Comparison of ENCODE assay signal across 13 cellular contexts in genomic region chr9:120874226-120874839, GRCh38. TPM values are rescaled to one million over a fixed set of nuclear protein-coding genes. Genes with fewer than 3 reads are reported as not detected.
DNase-seq lines count a peak whose midpoint lies in the region; ATAC-seq and TF ChIP-seq lines count a peak whose summit lies in the region.
"Had no signal": no experiment of that assay in that cellular context is flagged by ENCODE, and none has a peak within 500 bp of the region (broad histone marks: within the 10 kb centered on the region; RNA-seq: fewer than 3 reads in every experiment).

No MANE protein-coding gene starts in this region.

- no peaks in the 10 kb centered on the region for H3K9me3 Mint-ChIP-seq in T-helper 1 cell treated with Interleukin-12 subunit alpha and Interleukin-12 subunit beta and Interleukin-4 antibody, amounts not matched to agents 30 μg/mL and 1 μg/mL, for 36 hours
- no peaks in the 10 kb centered on the region for H3K9me3 Mint-ChIP-seq in activated T-helper 2 cell treated with anti-CD3 and anti-CD28 coated beads, Interferon-gamma antibody, Interleukin-2, Interleukin-4, amounts not matched to agents 10 μg/mL and 5 μg/mL and 100 μg/mL, durations not matched to agents 14 hours and 24 hours and 36 hours
- H3K9me3 Mint-ChIP-seq in natural killer cell: no peaks in the 10 kb centered on the region

- no peak for TF ChIP-seq CTCF in natural killer cell (IDR thresholded peaks at IDR 0.05)

- intact Hi-C loops in activated T-helper 2 cell treated with anti-CD3 and anti-CD28 coated beads, Interferon-gamma antibody, Interleukin-2, Interleukin-4, amounts not matched to agents 10 μg/mL and 5 μg/mL and 100 μg/mL, durations not matched to agents 14 hours and 24 hours and 36 hours (cut with micrococcal nuclease): no loop called here
- intact Hi-C loops in natural killer cell (cut with micrococcal nuclease): no loop called here

- H3K4me1 Mint-ChIP-seq in T-helper 1 cell treated with Interleukin-12 subunit alpha and Interleukin-12 subunit beta and Interleukin-4 antibody, amounts not matched to agents 30 μg/mL and 1 μg/mL, for 36 hours (ENCODE audit: low read depth): peaks cover 63% of the 10 kb centered on the region
- peaks cover 71% of the 10 kb centered on the region for H3K4me1 Mint-ChIP-seq in activated T-helper 2 cell treated with anti-CD3 and anti-CD28 coated beads, Interferon-gamma antibody, Interleukin-2, Interleukin-4, amounts not matched to agents 10 μg/mL and 5 μg/mL and 100 μg/mL, durations not matched to agents 14 hours and 24 hours and 36 hours (ENCODE audit: low read depth)
- H3K4me1 Mint-ChIP-seq in natural killer cell: peaks cover 25 to 38% of the 10 kb centered on the region in 2 donors

- no peaks in the 10 kb centered on the region for H3K27me3 Mint-ChIP-seq in T-helper 1 cell treated with Interleukin-12 subunit alpha and Interleukin-12 subunit beta and Interleukin-4 antibody, amounts not matched to agents 30 μg/mL and 1 μg/mL, for 36 hours (ENCODE audit: low read depth)
- no peaks in the 10 kb centered on the region for H3K27me3 Mint-ChIP-seq in activated T-helper 2 cell treated with anti-CD3 and anti-CD28 coated beads, Interferon-gamma antibody, Interleukin-2, Interleukin-4, amounts not matched to agents 10 μg/mL and 5 μg/mL and 100 μg/mL, durations not matched to agents 14 hours and 24 hours and 36 hours (ENCODE audit: low read depth)
- H3K27me3 Mint-ChIP-seq in natural killer cell (ENCODE audit: low read depth in 2 of 2): no peaks in the 10 kb centered on the region

- H3K36me3 ChIP-seq in KOPT-K1 (ENCODE audit: insufficient read depth, low read length): peaks cover 54% of the 10 kb centered on the region

- no peak for ATAC-seq in natural killer cell
- ATAC-seq in GM19023 (IDR thresholded peaks at IDR 0.05; ENCODE audit: unreplicated experiment): no peak
- no peak for ATAC-seq in GM18870 (IDR thresholded peaks at IDR 0.05; ENCODE audit: unreplicated experiment)
- no peak for ATAC-seq in GM21390 (IDR thresholded peaks at IDR 0.05; ENCODE audit: unreplicated experiment)

- peak overlapping the region; percentile 100 for H3K27ac ChIP-seq in KOPT-K1 (ENCODE audit: low read depth, low read length, poor library complexity, severe bottlenecking)

- no peak for DNase-seq in T-helper 1 cell
- DNase-seq in activated T-helper 2 cell treated with anti-CD3 and anti-CD28 coated beads, Interferon-gamma antibody, Interleukin-2, Interleukin-4, amounts not matched to agents 10 μg/mL and 5 μg/mL and 100 μg/mL, durations not matched to agents 14 hours and 24 hours and 36 hours (ENCODE audit: low spot score): no peak
- no peak for DNase-seq in natural killer cell
- DNase-seq: cerebellar nuclear complex, hippocampal formation, MV-4-11, NCI-H2227 treated with DMSO at 0.1 percent for 48 hours had no signal

- H3K27ac Mint-ChIP-seq in T-helper 1 cell treated with Interleukin-12 subunit alpha and Interleukin-12 subunit beta and Interleukin-4 antibody, amounts not matched to agents 30 μg/mL and 1 μg/mL, for 36 hours: peak overlapping the region; percentile 82
- peak overlapping the region; percentile 93 for H3K27ac Mint-ChIP-seq in activated T-helper 2 cell treated with anti-CD3 and anti-CD28 coated beads, Interferon-gamma antibody, Interleukin-2, Interleukin-4, amounts not matched to agents 10 μg/mL and 5 μg/mL and 100 μg/mL, durations not matched to agents 14 hours and 24 hours and 36 hours
- peak overlapping the region; percentile 69 to 90 for H3K27ac Mint-ChIP-seq in natural killer cell

- H3K4me3 Mint-ChIP-seq in T-helper 1 cell treated with Interleukin-12 subunit alpha and Interleukin-12 subunit beta and Interleukin-4 antibody, amounts not matched to agents 30 μg/mL and 1 μg/mL, for 36 hours: peak overlapping the region; percentile 28
- peak overlapping the region; percentile 87 for H3K4me3 Mint-ChIP-seq in activated T-helper 2 cell treated with anti-CD3 and anti-CD28 coated beads, Interferon-gamma antibody, Interleukin-2, Interleukin-4, amounts not matched to agents 10 μg/mL and 5 μg/mL and 100 μg/mL, durations not matched to agents 14 hours and 24 hours and 36 hours (ENCODE audit: low read depth)
- H3K4me3 Mint-ChIP-seq in natural killer cell: no peak overlapping the region

- no peaks in the 10 kb centered on the region for H3K9me3 ChIP-seq in KOPT-K1 (ENCODE audit: insufficient read depth, low read length, poor library complexity, severe bottlenecking)
- H3K9me3 ChIP-seq: upper lobe of left lung had no signal

- peaks cover 57% of the 10 kb centered on the region for H3K36me3 Mint-ChIP-seq in T-helper 1 cell treated with Interleukin-12 subunit alpha and Interleukin-12 subunit beta and Interleukin-4 antibody, amounts not matched to agents 30 μg/mL and 1 μg/mL, for 36 hours (ENCODE audit: low read depth)
- peaks cover 70% of the 10 kb centered on the region for H3K36me3 Mint-ChIP-seq in activated T-helper 2 cell treated with anti-CD3 and anti-CD28 coated beads, Interferon-gamma antibody, Interleukin-2, Interleukin-4, amounts not matched to agents 10 μg/mL and 5 μg/mL and 100 μg/mL, durations not matched to agents 14 hours and 24 hours and 36 hours (ENCODE audit: low read depth)
- no peaks in the 10 kb centered on the region for H3K36me3 Mint-ChIP-seq in natural killer cell

RNA-seq across cellular contexts. Expression of gene PHF19, which starts 2.7 kb away (rescaled TPM):
- total RNA-seq in activated T-helper 2 cell treated with anti-CD3 and anti-CD28 coated beads, Interferon-gamma antibody, Interleukin-2, Interleukin-4, amounts not matched to agents 10 μg/mL and 5 μg/mL and 100 μg/mL, durations not matched to agents 14 hours and 24 hours and 36 hours: 167 and 170 TPM in 2 replicates
- 10 to 100 TPM; 34.1 to 54.0 (median 47.8) TPM for total RNA-seq in natural killer cell

RNA-seq across cellular contexts. Expression of gene PSMD5, which starts 31.6 kb away (rescaled TPM):
- total RNA-seq in activated T-helper 2 cell treated with anti-CD3 and anti-CD28 coated beads, Interferon-gamma antibody, Interleukin-2, Interleukin-4, amounts not matched to agents 10 μg/mL and 5 μg/mL and 100 μg/mL, durations not matched to agents 14 hours and 24 hours and 36 hours: 61.8 and 67.9 TPM in 2 replicates
- total RNA-seq in natural killer cell: 10 to 100 TPM; 24.6 to 41.2 (median 37.1) TPM

RNA-seq across cellular contexts. Expression of gene TRAF1, which starts 52.3 kb away (rescaled TPM):
- total RNA-seq in activated T-helper 2 cell treated with anti-CD3 and anti-CD28 coated beads, Interferon-gamma antibody, Interleukin-2, Interleukin-4, amounts not matched to agents 10 μg/mL and 5 μg/mL and 100 μg/mL, durations not matched to agents 14 hours and 24 hours and 36 hours: 164 TPM in 2 replicates
- 10 to 100 TPM; 23.4 to 33.9 (median 30.5) TPM for total RNA-seq in natural killer cell
